Comparison of ENCODE assay signal across 14 cellular contexts in the genomic region with DNA sequence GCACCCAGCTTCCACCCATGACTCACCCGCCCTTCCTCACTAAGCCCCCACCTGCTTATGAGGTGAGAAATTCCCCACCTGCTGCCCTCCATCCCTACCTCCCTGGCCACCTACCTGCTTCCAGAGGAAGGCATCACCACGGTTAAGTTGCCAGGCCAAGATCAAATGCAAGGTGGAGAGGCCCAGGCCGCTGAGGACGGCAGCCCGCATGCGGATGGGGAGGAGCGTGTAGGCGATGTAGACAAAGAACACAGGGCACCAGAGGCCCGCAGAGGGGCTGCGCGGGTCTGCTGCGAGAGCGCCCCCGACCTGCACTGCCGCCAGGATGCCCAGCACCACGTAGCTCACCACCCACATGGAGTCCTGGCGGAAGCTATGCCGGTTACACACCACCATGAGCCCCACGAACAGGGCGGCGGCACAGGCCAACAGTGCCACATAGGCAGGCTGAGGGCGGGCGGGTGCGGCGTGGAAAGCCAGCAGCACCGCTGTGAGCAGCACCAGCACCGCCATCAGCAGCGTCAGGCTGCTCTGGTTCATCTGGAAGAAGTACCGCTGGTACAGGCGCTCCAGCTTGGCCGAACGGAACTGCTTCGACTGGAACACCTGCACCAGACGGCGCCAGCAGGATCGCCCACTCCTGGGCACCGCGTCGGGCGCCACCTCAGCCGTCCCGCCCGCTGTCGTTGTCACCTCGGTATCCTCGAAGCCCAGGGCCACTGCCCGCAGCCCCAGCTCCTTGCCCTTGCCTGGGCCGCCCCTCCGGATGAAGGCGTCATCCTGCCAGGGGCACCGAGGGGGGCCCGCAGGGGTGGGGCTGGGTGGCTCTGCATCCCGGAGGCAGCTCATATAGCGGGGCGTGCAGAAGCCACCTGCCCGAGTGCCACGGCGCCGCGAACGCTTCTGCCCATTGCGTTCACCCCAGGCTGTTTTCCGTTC. TPM values are rescaled to one million over a fixed set of nuclear protein-coding genes. Genes with fewer than 3 reads are reported as not detected.
"Had no signal": no experiment of that assay in that cellular context is flagged by ENCODE, and none has a peak within 500 bp of the region (broad histone marks: within the 10 kb centered on the region; RNA-seq: fewer than 3 reads in every experiment).

No MANE protein-coding gene starts in this region.

- DNase-seq: activated CD4-positive, alpha-beta T cell treated with anti-CD3 and anti-CD28 coated beads for 1 hour; activated gamma-delta T cell treated with Interleukin-2 at 50 U/mL for 16 hours; adrenal gland; foreskin keratinocyte; kidney glomerular epithelial cell; naive thymus-derived CD8-positive, alpha-beta T cell; sigmoid colon; stimulated activated naive CD4-positive, alpha-beta T cell; transverse colon had no signal

- H3K36me3 Mint-ChIP-seq: activated naive CD4-positive, alpha-beta T cell treated with anti-CD3 and anti-CD28 coated beads, Interleukin-2, amount 50 U/mL, for 72 hours; naive thymus-derived CD8-positive, alpha-beta T cell had no signal

- H3K27ac Mint-ChIP-seq: activated naive CD4-positive, alpha-beta T cell treated with anti-CD3 and anti-CD28 coated beads, Interleukin-2, amount 50 U/mL, for 72 hours; T-helper 1 cell treated with Interleukin-12 subunit alpha and Interleukin-12 subunit beta and Interleukin-4 antibody, amounts not matched to agents 30 μg/mL and 1 μg/mL, for 36 hours had no signal

- H3K9me3 Mint-ChIP-seq: activated naive CD4-positive, alpha-beta T cell treated with anti-CD3 and anti-CD28 coated beads, Interleukin-2, amount 50 U/mL, for 72 hours; naive thymus-derived CD8-positive, alpha-beta T cell; T-helper 1 cell treated with Interleukin-12 subunit alpha and Interleukin-12 subunit beta and Interleukin-4 antibody, amounts not matched to agents 30 μg/mL and 1 μg/mL, for 36 hours had no signal

- H3K27me3 ChIP-seq: adrenal gland, foreskin keratinocyte, pancreas, sigmoid colon, transverse colon, vagina had no signal

- H3K36me3 ChIP-seq: neutrophil, transverse colon had no signal

- ATAC-seq: activated naive CD4-positive, alpha-beta T cell treated with anti-CD3 and anti-CD28 coated beads, Interleukin-2, amount 50 U/mL, for 72 hours; foreskin keratinocyte; naive thymus-derived CD8-positive, alpha-beta T cell; pancreas had no signal

- H3K9me3 ChIP-seq: adrenal gland, neutrophil, pancreas, sigmoid colon, transverse colon, vagina had no signal

- H3K27ac ChIP-seq: adrenal gland, foreskin keratinocyte, neutrophil, pancreas, sigmoid colon had no signal

- H3K4me3 ChIP-seq: adrenal gland, pancreas, sigmoid colon, transverse colon, vagina had no signal

- H3K4me1 ChIP-seq: foreskin keratinocyte had no signal

- H3K4me3 Mint-ChIP-seq: naive thymus-derived CD8-positive, alpha-beta T cell; T-helper 1 cell treated with Interleukin-12 subunit alpha and Interleukin-12 subunit beta and Interleukin-4 antibody, amounts not matched to agents 30 μg/mL and 1 μg/mL, for 36 hours had no signal

RNA-seq across cellular contexts. Expression of gene ADCY6, which starts 6.2 kb away (rescaled TPM):
- total RNA-seq: naive thymus-derived CD8-positive, alpha-beta T cell had no signal
